In the genomic region with DNA sequence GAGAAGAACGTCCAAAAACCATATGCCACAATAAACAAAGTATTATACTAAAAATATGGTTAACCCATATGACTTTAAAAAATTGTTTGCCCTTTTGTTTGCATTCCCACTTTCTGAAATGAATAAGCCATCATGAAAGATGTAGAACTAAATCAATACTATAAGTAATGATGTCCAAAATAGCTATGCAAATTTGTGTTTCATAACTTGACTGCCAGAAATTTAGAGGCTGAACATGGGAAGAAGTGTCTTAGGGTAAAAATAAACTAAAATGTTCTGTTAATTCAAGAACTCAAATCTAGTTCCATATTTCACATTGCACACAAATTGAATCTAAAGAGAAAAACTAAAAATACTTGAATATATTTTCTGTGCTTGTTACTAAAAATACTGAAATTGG, we compare ENCODE assay signal across 19 cellular contexts.
"Had no signal": no experiment of that assay in that cellular context is flagged by ENCODE, and none has a peak within 500 bp of the region (broad histone marks: within the 10 kb centered on the region; RNA-seq: fewer than 3 reads in every experiment).

No MANE protein-coding gene starts in this region.

- H3K4me2 ChIP-seq: hepatocyte had no signal

- H3K9me3 ChIP-seq: mucosa of descending colon, right atrium auricular region, suprapubic skin, thyroid gland, uterus had no signal

- H3K36me3 Mint-ChIP-seq: natural killer cell, type B pancreatic cell had no signal

- H3K36me3 ChIP-seq: right atrium auricular region, suprapubic skin, thyroid gland, uterus had no signal

- ATAC-seq: left lobe of liver, mucosa of descending colon, natural killer cell had no signal

- H3K4me1 Mint-ChIP-seq: natural killer cell, neural crest cell had no signal

- H3K4me3 Mint-ChIP-seq: natural killer cell, neural crest cell, type B pancreatic cell had no signal

- H3K27ac ChIP-seq: coronary artery, hepatocyte, right atrium auricular region, suprapubic skin, thyroid gland, uterus had no signal

- H3K27ac Mint-ChIP-seq: natural killer cell, type B pancreatic cell had no signal

- DNase-seq: dorsolateral prefrontal cortex; effector CD8-positive, alpha-beta T cell; head of caudate nucleus; islet precursor cell; mammary epithelial cell; mucosa of descending colon; natural killer cell; small intestine; stimulated activated CD4-positive, alpha-beta T cell treated with anti-CD3 and anti-CD28 coated beads, Interleukin-12 subunit alpha, Interleukin-12 subunit beta, amount 100 ng/mL, for 4 hours; stimulated activated naive CD4-positive, alpha-beta T cell treated with Interleukin-2 at 50 U/mL for 16 hours; thyroid gland; uterus had no signal

- H2AFZ ChIP-seq: hepatocyte had no signal

- H3K4me1 ChIP-seq: right atrium auricular region, suprapubic skin, thyroid gland, uterus had no signal

- H3K4me3 ChIP-seq: coronary artery, dorsolateral prefrontal cortex, hepatocyte, mucosa of descending colon, right atrium auricular region, suprapubic skin, thyroid gland, uterus had no signal

- H3K79me2 ChIP-seq: hepatocyte had no signal

- H3K27me3 ChIP-seq: dorsolateral prefrontal cortex, hepatocyte, right atrium auricular region, suprapubic skin, thyroid gland, uterus had no signal

- H3K27me3 Mint-ChIP-seq: type B pancreatic cell had no signal

- H3K9me3 Mint-ChIP-seq: natural killer cell, neural crest cell, type B pancreatic cell had no signal
